8 cellular contexts compared by ENCODE assay signal in genomic region chr22:23772315-23773246, GRCh38. TPM values are rescaled to one million over a fixed set of nuclear protein-coding genes. Genes with fewer than 3 reads are reported as not detected.
DNase-seq lines count a peak whose midpoint lies in the region; ATAC-seq and TF ChIP-seq lines count a peak whose summit lies in the region.

Gene MMP11, plus strand, starts transcription at chr22:23772849. Its CDS starts 22 bp downstream, at chr22:23772871.

- 0 out of 2 replicates have a peak, but pooled peaks have one; percentile 3 for TF ChIP-seq CTCF in AG10803 (conservative IDR thresholded peaks at IDR 0.05; ENCODE audit: low read length)
- no peak for TF ChIP-seq CTCF in breast epithelium (IDR thresholded peaks at IDR 0.05)

- no peaks in the 10 kb centered on the region for H3K36me3 ChIP-seq in HUES48 (ENCODE audit: control insufficient read depth, insufficient read depth, low read length)
- no peaks in the 10 kb centered on the region for H3K36me3 ChIP-seq in breast epithelium

- peak within 1 kb of the TSS; percentile 37; the same call in 1 of the 2 replicates for H3K9ac ChIP-seq in HUES48 (ENCODE audit: low read depth, low read length)

- H3K4me3 ChIP-seq in AG10803 (ENCODE audit: low read length) (peak within 1 kb of the TSS; percentile 55), HUES48 (ENCODE audit: low read depth, low read length) (peak within 1 kb of the TSS; percentile 66), breast epithelium (peak within 1 kb of the TSS; percentile 43 to 83 (median 57))

- ATAC-seq in HG03159 (IDR thresholded peaks at IDR 0.05; ENCODE audit: unreplicated experiment) (no peak), GM19324 (IDR thresholded peaks at IDR 0.05; ENCODE audit: low FRiP score, unreplicated experiment) (no peak)

- H3K27me3 ChIP-seq in HUES48 (ENCODE audit: control insufficient read depth, insufficient read depth, low read length) (peaks cover 26% of the 10 kb centered on the region), breast epithelium (no peaks in the 10 kb centered on the region)

- peaks cover 6% of the 10 kb centered on the region for H3K4me1 ChIP-seq in HUES48 (ENCODE audit: control insufficient read depth, insufficient read depth, low read length)
- peaks cover 0 to 6% of the 10 kb centered on the region in 2 donors for H3K4me1 ChIP-seq in breast epithelium

- DNase-seq in AG10803 (ENCODE audit: low read depth) (peak; percentile 28), T-helper 22 cell (ENCODE audit: low read depth) (peak; percentile 20), breast epithelium (ENCODE audit: low spot score in 2 of 2) (no peak), kidney tubule cell (ENCODE audit: low spot score) (peak; percentile 43)
- DNase-seq in stimulated activated CD4-positive, alpha-beta T cell treated with anti-CD3 and anti-CD28 coated beads, Interleukin-4, amount 100 ng/mL, for 1 hour: peak; percentile 65

- no peaks in the 10 kb centered on the region for H3K9me3 ChIP-seq in HUES48 (ENCODE audit: control insufficient read depth, insufficient read depth, low read length)
- H3K9me3 ChIP-seq in breast epithelium: no peaks in the 10 kb centered on the region

- no peak within 1 kb of the TSS for H3K27ac ChIP-seq in HUES48 (ENCODE audit: low read depth, low read length)
- peak within 1 kb of the TSS in 1 of 2 donors; percentile 48 for H3K27ac ChIP-seq in breast epithelium

- TF ChIP-seq POLR2A in breast epithelium (IDR thresholded peaks at IDR 0.05): no peak

- intact Hi-C loops in breast epithelium (cut with DNase I; ENCODE audit: low total_unique reads): loop anchor here (10.0 kb wide), 1 partner anchor 62 kb away; the partner anchor contains the start of gene DERL3

RNA-seq across cellular contexts. Expression of gene MMP11, which starts in this region (rescaled TPM):
- total RNA-seq in breast epithelium: 1 to 10 TPM; 1.9 to 6.2 (median 4.8) TPM

Comparison
In these comparisons a context has a peak if more than half of its experiments do, and no peak if none do; other contexts are left out.
1. DNase-seq: peak in AG10803 (single experiment), T-helper 22 cell (single experiment), kidney tubule cell (single experiment) and stimulated activated CD4-positive, alpha-beta T cell treated with anti-CD3 and anti-CD28 coated beads, Interleukin-4, amount 100 ng/mL, for 1 hour (single experiment); none in breast epithelium (0 of 2).
2. Peak in every context shown above with its lines, with median percentiles within 50 percentile points of each other: H3K4me3 ChIP-seq.